ENCODE assay signal across 3 cellular contexts in the genomic region with DNA sequence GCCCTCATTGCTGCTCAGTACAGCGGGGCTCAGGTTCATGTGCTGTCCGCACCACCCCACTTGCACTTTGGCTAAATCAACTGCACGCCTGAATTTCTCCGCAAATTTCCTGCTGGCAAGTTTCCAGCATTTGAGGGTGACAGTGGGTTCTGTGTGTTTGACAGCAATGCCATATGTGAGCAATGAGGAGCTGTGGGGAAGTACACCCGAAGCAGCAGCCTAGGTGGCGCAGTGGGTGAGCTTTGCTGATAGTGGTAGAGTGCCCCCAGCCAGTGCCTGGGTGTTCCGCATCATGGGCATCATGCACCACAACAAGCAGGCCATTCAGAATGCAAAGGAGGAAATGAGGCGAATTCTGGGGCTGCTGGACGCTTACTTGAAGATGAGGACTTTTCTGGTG.
TF ChIP-seq lines count a peak whose summit lies in the region.

No MANE protein-coding gene starts in this region.

TF ChIP-seq in SK-N-SH, 30 proteins besides CTCF, POLR2A, EP300 and RAD21 (continued from another document):
- TF ChIP-seq, protein P1, sequence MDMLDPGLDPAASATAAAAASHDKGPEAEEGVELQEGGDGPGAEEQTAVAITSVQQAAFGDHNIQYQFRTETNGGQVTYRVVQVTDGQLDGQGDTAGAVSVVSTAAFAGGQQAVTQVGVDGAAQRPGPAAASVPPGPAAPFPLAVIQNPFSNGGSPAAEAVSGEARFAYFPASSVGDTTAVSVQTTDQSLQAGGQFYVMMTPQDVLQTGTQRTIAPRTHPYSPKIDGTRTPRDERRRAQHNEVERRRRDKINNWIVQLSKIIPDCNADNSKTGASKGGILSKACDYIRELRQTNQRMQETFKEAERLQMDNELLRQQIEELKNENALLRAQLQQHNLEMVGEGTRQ (IDR thresholded peaks at IDR 0.05; ENCODE audit: borderline replicate concordance, low read depth, low read length): no peak
- TF ChIP-seq NFIC (IDR thresholded peaks at IDR 0.05; ENCODE audit: borderline replicate concordance): no peak
- TF ChIP-seq RCOR1 (IDR thresholded peaks at IDR 0.05; ENCODE audit: low read length): no peak
- TF ChIP-seq NRF1 (IDR thresholded peaks at IDR 0.05; ENCODE audit: low read depth, low read length): no peak
- no peak for TF ChIP-seq MXI1 (IDR thresholded peaks at IDR 0.05; ENCODE audit: low read depth, low read length)

TF ChIP-seq in SK-N-SH treated with all-trans-retinoic acid at 6 μM for 48 hours, 23 proteins besides CTCF, POLR2A, EP300 and RAD21 (continued from another document and continues in another):
- no peak for TF ChIP-seq TOX (CRISPR knock-in tag; IDR thresholded peaks at IDR 0.05; ENCODE audit: borderline replicate concordance)
- no peak for TF ChIP-seq GLIS3 (CRISPR knock-in tag; IDR thresholded peaks at IDR 0.05)
- TF ChIP-seq ZNF70 (CRISPR knock-in tag; IDR thresholded peaks at IDR 0.05): no peak
- no peak for TF ChIP-seq SNAI2 (CRISPR knock-in tag; IDR thresholded peaks at IDR 0.05)
- no peak for TF ChIP-seq ZC3H10 (CRISPR knock-in tag; IDR thresholded peaks at IDR 0.05)
- TF ChIP-seq, protein P2, sequence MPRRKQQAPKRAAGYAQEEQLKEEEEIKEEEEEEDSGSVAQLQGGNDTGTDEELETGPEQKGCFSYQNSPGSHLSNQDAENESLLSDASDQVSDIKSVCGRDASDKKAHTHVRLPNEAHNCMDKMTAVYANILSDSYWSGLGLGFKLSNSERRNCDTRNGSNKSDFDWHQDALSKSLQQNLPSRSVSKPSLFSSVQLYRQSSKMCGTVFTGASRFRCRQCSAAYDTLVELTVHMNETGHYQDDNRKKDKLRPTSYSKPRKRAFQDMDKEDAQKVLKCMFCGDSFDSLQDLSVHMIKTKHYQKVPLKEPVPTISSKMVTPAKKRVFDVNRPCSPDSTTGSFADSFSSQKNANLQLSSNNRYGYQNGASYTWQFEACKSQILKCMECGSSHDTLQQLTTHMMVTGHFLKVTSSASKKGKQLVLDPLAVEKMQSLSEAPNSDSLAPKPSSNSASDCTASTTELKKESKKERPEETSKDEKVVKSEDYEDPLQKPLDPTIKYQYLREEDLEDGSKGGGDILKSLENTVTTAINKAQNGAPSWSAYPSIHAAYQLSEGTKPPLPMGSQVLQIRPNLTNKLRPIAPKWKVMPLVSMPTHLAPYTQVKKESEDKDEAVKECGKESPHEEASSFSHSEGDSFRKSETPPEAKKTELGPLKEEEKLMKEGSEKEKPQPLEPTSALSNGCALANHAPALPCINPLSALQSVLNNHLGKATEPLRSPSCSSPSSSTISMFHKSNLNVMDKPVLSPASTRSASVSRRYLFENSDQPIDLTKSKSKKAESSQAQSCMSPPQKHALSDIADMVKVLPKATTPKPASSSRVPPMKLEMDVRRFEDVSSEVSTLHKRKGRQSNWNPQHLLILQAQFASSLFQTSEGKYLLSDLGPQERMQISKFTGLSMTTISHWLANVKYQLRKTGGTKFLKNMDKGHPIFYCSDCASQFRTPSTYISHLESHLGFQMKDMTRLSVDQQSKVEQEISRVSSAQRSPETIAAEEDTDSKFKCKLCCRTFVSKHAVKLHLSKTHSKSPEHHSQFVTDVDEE (CRISPR knock-in tag; IDR thresholded peaks at IDR 0.05): no peak
- TF ChIP-seq, protein P3, sequence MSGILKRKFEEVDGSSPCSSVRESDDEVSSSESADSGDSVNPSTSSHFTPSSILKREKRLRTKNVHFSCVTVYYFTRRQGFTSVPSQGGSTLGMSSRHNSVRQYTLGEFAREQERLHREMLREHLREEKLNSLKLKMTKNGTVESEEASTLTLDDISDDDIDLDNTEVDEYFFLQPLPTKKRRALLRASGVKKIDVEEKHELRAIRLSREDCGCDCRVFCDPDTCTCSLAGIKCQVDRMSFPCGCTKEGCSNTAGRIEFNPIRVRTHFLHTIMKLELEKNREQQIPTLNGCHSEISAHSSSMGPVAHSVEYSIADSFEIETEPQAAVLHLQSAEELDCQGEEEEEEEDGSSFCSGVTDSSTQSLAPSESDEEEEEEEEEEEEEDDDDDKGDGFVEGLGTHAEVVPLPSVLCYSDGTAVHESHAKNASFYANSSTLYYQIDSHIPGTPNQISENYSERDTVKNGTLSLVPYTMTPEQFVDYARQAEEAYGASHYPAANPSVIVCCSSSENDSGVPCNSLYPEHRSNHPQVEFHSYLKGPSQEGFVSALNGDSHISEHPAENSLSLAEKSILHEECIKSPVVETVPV (CRISPR knock-in tag; IDR thresholded peaks at IDR 0.05): no peak
- TF ChIP-seq ESRRG (CRISPR knock-in tag; IDR thresholded peaks at IDR 0.05): no peak
- no peak for TF ChIP-seq ZFP3 (CRISPR knock-in tag; IDR thresholded peaks at IDR 0.05)
- no peak for TF ChIP-seq RARB (CRISPR knock-in tag; IDR thresholded peaks at IDR 0.05)
- no peak for TF ChIP-seq ZNF565 (CRISPR knock-in tag; conservative IDR thresholded peaks at IDR 0.05; ENCODE audit: low read depth)
- no peak for TF ChIP-seq ISL1 (CRISPR knock-in tag; IDR thresholded peaks at IDR 0.05)
- TF ChIP-seq, protein P4, sequence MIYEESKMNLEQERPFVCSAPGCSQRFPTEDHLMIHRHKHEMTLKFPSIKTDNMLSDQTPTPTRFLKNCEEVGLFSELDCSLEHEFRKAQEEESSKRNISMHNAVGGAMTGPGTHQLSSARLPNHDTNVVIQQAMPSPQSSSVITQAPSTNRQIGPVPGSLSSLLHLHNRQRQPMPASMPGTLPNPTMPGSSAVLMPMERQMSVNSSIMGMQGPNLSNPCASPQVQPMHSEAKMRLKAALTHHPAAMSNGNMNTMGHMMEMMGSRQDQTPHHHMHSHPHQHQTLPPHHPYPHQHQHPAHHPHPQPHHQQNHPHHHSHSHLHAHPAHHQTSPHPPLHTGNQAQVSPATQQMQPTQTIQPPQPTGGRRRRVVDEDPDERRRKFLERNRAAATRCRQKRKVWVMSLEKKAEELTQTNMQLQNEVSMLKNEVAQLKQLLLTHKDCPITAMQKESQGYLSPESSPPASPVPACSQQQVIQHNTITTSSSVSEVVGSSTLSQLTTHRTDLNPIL (CRISPR knock-in tag; IDR thresholded peaks at IDR 0.05; ENCODE audit: low read depth): no peak
- TF ChIP-seq, protein P5, sequence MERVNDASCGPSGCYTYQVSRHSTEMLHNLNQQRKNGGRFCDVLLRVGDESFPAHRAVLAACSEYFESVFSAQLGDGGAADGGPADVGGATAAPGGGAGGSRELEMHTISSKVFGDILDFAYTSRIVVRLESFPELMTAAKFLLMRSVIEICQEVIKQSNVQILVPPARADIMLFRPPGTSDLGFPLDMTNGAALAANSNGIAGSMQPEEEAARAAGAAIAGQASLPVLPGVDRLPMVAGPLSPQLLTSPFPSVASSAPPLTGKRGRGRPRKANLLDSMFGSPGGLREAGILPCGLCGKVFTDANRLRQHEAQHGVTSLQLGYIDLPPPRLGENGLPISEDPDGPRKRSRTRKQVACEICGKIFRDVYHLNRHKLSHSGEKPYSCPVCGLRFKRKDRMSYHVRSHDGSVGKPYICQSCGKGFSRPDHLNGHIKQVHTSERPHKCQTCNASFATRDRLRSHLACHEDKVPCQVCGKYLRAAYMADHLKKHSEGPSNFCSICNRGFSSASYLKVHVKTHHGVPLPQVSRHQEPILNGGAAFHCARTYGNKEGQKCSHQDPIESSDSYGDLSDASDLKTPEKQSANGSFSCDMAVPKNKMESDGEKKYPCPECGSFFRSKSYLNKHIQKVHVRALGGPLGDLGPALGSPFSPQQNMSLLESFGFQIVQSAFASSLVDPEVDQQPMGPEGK (CRISPR knock-in tag; IDR thresholded peaks at IDR 0.05; ENCODE audit: borderline replicate concordance): no peak

TF ChIP-seq in GM12878, 131 proteins besides CTCF, POLR2A, EP300 and RAD21 (continued from another document):
- TF ChIP-seq SIX5 (IDR thresholded peaks at IDR 0.05; ENCODE audit: low read depth, low read length, severe bottlenecking) (no peak), JUND (IDR thresholded peaks at IDR 0.05; ENCODE audit: low read depth, low read length) (no peak), EED (IDR thresholded peaks at IDR 0.05; ENCODE audit: low read depth) (no peak), MEF2A (IDR thresholded peaks at IDR 0.05; ENCODE audit: insufficient read depth, low read depth, low read length) (no peak), ZBED1 (IDR thresholded peaks at IDR 0.05; ENCODE audit: borderline replicate concordance) (no peak), JUNB (IDR thresholded peaks at IDR 0.05) (no peak), ESRRA (IDR thresholded peaks at IDR 0.05; ENCODE audit: low read length) (no peak), GATAD2B (conservative IDR thresholded peaks at IDR 0.05; ENCODE audit: low read depth) (no peak), EZH2 (IDR thresholded peaks at IDR 0.05; ENCODE audit: borderline replicate concordance, control insufficient read depth, low read depth, low read length) (no peak), ZZZ3 (IDR thresholded peaks at IDR 0.05; ENCODE audit: control insufficient read depth, insufficient read length, low read depth) (no peak), CBFB (IDR thresholded peaks at IDR 0.05; ENCODE audit: low read depth) (no peak), SUZ12 (IDR thresholded peaks at IDR 0.05; ENCODE audit: unreplicated experiment) (no peak), SREBF2 (IDR thresholded peaks at IDR 0.05; ENCODE audit: low read length) (no peak)
- TF ChIP-seq, protein P6, sequence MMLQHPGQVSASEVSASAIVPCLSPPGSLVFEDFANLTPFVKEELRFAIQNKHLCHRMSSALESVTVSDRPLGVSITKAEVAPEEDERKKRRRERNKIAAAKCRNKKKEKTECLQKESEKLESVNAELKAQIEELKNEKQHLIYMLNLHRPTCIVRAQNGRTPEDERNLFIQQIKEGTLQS (IDR thresholded peaks at IDR 0.05; ENCODE audit: borderline replicate concordance, extremely low read depth, low read depth, low read length): no peak
- TF ChIP-seq, protein P7, sequence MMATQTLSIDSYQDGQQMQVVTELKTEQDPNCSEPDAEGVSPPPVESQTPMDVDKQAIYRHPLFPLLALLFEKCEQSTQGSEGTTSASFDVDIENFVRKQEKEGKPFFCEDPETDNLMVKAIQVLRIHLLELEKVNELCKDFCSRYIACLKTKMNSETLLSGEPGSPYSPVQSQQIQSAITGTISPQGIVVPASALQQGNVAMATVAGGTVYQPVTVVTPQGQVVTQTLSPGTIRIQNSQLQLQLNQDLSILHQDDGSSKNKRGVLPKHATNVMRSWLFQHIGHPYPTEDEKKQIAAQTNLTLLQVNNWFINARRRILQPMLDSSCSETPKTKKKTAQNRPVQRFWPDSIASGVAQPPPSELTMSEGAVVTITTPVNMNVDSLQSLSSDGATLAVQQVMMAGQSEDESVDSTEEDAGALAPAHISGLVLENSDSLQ (IDR thresholded peaks at IDR 0.05): no peak
- TF ChIP-seq, protein P8, sequence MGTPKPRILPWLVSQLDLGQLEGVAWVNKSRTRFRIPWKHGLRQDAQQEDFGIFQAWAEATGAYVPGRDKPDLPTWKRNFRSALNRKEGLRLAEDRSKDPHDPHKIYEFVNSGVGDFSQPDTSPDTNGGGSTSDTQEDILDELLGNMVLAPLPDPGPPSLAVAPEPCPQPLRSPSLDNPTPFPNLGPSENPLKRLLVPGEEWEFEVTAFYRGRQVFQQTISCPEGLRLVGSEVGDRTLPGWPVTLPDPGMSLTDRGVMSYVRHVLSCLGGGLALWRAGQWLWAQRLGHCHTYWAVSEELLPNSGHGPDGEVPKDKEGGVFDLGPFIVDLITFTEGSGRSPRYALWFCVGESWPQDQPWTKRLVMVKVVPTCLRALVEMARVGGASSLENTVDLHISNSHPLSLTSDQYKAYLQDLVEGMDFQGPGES (IDR thresholded peaks at IDR 0.05): no peak
- TF ChIP-seq, protein P9, sequence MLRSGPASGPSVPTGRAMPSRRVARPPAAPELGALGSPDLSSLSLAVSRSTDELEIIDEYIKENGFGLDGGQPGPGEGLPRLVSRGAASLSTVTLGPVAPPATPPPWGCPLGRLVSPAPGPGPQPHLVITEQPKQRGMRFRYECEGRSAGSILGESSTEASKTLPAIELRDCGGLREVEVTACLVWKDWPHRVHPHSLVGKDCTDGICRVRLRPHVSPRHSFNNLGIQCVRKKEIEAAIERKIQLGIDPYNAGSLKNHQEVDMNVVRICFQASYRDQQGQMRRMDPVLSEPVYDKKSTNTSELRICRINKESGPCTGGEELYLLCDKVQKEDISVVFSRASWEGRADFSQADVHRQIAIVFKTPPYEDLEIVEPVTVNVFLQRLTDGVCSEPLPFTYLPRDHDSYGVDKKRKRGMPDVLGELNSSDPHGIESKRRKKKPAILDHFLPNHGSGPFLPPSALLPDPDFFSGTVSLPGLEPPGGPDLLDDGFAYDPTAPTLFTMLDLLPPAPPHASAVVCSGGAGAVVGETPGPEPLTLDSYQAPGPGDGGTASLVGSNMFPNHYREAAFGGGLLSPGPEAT (IDR thresholded peaks at IDR 0.05; ENCODE audit: low read depth): no peak
